6 cellular contexts compared by ENCODE assay signal in genomic region chr22:20117656-20118571, GRCh38. TPM values are rescaled to one million over a fixed set of nuclear protein-coding genes. Genes with fewer than 3 reads are reported as not detected.
DNase-seq lines count a peak whose midpoint lies in the region; ATAC-seq and TF ChIP-seq lines count a peak whose summit lies in the region.

No MANE protein-coding gene starts in this region.

- H3K4me1 Mint-ChIP-seq in activated CD8-positive, alpha-beta memory T cell treated with anti-CD3 and anti-CD28 coated beads, Interleukin-2, amount 10 ng/mL, durations not matched to agents 7 days and 5 days: peaks cover 59% of the 10 kb centered on the region

- peak; percentile 21 for ATAC-seq in HG03066 (IDR thresholded peaks at IDR 0.05; ENCODE audit: low read depth, unreplicated experiment)
- peak; percentile 38 for ATAC-seq in activated CD8-positive, alpha-beta memory T cell treated with anti-CD3 and anti-CD28 coated beads, Interleukin-2, amount 10 ng/mL, durations not matched to agents 7 days and 5 days

- H3K4me3 ChIP-seq in GM08714 (ENCODE audit: low read length): peak overlapping the region; percentile 83
- peak overlapping the region; percentile 83 for H3K4me3 ChIP-seq in hepatocyte

- H3K79me2 ChIP-seq in hepatocyte: peaks cover 69% of the 10 kb centered on the region

- H3K9me2 ChIP-seq in hepatocyte (replicated peaks; ENCODE audit: insufficient read depth): no peaks in the 10 kb centered on the region

- no peaks in the 10 kb centered on the region for H4K20me1 ChIP-seq in hepatocyte (ENCODE audit: insufficient read depth, poor library complexity, severe bottlenecking)

- H3K27ac ChIP-seq in hepatocyte: peak overlapping the region; percentile 82

- H3K27ac Mint-ChIP-seq in activated CD8-positive, alpha-beta memory T cell treated with anti-CD3 and anti-CD28 coated beads, Interleukin-2, amount 10 ng/mL, durations not matched to agents 7 days and 5 days: peak overlapping the region; percentile 82

- peaks cover 16% of the 10 kb centered on the region for H3K4me1 ChIP-seq in hepatocyte (ENCODE audit: insufficient read depth)

- TF ChIP-seq CTCF in hepatocyte (IDR thresholded peaks at IDR 0.05; ENCODE audit: poor library complexity): no peak

- no peak overlapping the region for H2AFZ ChIP-seq in hepatocyte

- no peaks in the 10 kb centered on the region for H3K9me3 ChIP-seq in hepatocyte (ENCODE audit: low read depth)

- peaks cover 47% of the 10 kb centered on the region for H3K36me3 Mint-ChIP-seq in activated CD8-positive, alpha-beta memory T cell treated with anti-CD3 and anti-CD28 coated beads, Interleukin-2, amount 10 ng/mL, durations not matched to agents 7 days and 5 days

- DNase-seq in activated CD8-positive, alpha-beta memory T cell treated with anti-CD3 and anti-CD28 coated beads, Interleukin-2, amount 10 ng/mL, durations not matched to agents 7 days and 5 days: peak; percentile 77
- peak; percentile 56 for DNase-seq in hepatocyte (ENCODE audit: low spot score)
- DNase-seq in stimulated activated CD8-positive, alpha-beta memory T cell treated with anti-CD3 and anti-CD28 coated beads, Interleukin-4, amount 100 ng/mL, for 48 hours: peak; percentile 86
- no peak for DNase-seq in H4 (ENCODE audit: low spot score)

- CTCF ChIA-PET in activated CD8-positive, alpha-beta memory T cell treated with anti-CD3 and anti-CD28 coated beads, Interleukin-2, amount 10 ng/mL, durations not matched to agents 7 days and 5 days (lab: Charles Lee): interaction anchor here (0.8 to 2.6 kb wide), 10 partner anchors 11 to 387 kb away, joined by 3 to 17 read pairs (median 4); no protein-coding TSS in a partner anchor

- WGBS in hepatocyte (ENCODE audit: low lambda C conversion rate, missing lambda C conversion rate): 1% methylated on average over 50 of the region's 65 CpGs

- H3K36me3 ChIP-seq in hepatocyte (replicated peaks; ENCODE audit: insufficient read depth, low read depth): no peaks in the 10 kb centered on the region

- H3K27me3 ChIP-seq in hepatocyte: no peaks in the 10 kb centered on the region

- no peaks in the 10 kb centered on the region for H3K27me3 Mint-ChIP-seq in activated CD8-positive, alpha-beta memory T cell treated with anti-CD3 and anti-CD28 coated beads, Interleukin-2, amount 10 ng/mL, durations not matched to agents 7 days and 5 days

- H3K4me3 Mint-ChIP-seq in activated CD8-positive, alpha-beta memory T cell treated with anti-CD3 and anti-CD28 coated beads, Interleukin-2, amount 10 ng/mL, durations not matched to agents 7 days and 5 days: peak overlapping the region; percentile 89

- H3K4me2 ChIP-seq in hepatocyte: peak overlapping the region; percentile 85

- no peaks in the 10 kb centered on the region for H3K9me3 Mint-ChIP-seq in activated CD8-positive, alpha-beta memory T cell treated with anti-CD3 and anti-CD28 coated beads, Interleukin-2, amount 10 ng/mL, durations not matched to agents 7 days and 5 days (ENCODE audit: low read depth)

RNA-seq across cellular contexts. Expression of gene TRMT2A, which starts 0.9 kb away (rescaled TPM):
- 100 to 1,000 TPM in 1 of 2 experiments, 10 to 100 TPM in 1; 98.1 to 140 TPM for total RNA-seq in activated CD8-positive, alpha-beta memory T cell treated with anti-CD3 and anti-CD28 coated beads, Interleukin-2, amount 10 ng/mL, durations not matched to agents 7 days and 5 days
- 34.4 and 50.2 TPM in 2 replicates for total RNA-seq in hepatocyte
- polyA plus RNA-seq in hepatocyte: 65.1 and 78.7 TPM in 2 replicates
- total RNA-seq in H4 (2014; rRNA removed; shearing (Covaris generic)): 12.2 and 16.6 TPM in 2 replicates

RNA-seq across cellular contexts. Expression of gene RANBP1, which starts 2.0 kb away (rescaled TPM):
- total RNA-seq in activated CD8-positive, alpha-beta memory T cell treated with anti-CD3 and anti-CD28 coated beads, Interleukin-2, amount 10 ng/mL, durations not matched to agents 7 days and 5 days: 100 to 1,000 TPM; 318 to 345 TPM
- 223 and 227 TPM in 2 replicates for total RNA-seq in hepatocyte
- 189 and 192 TPM in 2 replicates for polyA plus RNA-seq in hepatocyte
- total RNA-seq in H4 (2014; rRNA removed; shearing (Covaris generic)): 623 and 731 TPM in 2 replicates

RNA-seq across cellular contexts. Expression of gene ZDHHC8, which starts 13.7 kb away (rescaled TPM):
- 10 to 100 TPM; 57.9 to 66.3 TPM for total RNA-seq in activated CD8-positive, alpha-beta memory T cell treated with anti-CD3 and anti-CD28 coated beads, Interleukin-2, amount 10 ng/mL, durations not matched to agents 7 days and 5 days
- total RNA-seq in hepatocyte: 4.5 and 9.6 TPM in 2 replicates
- polyA plus RNA-seq in hepatocyte: 65.1 and 72.7 TPM in 2 replicates
- 4.3 and 6.9 TPM in 2 replicates for total RNA-seq in H4 (2014; rRNA removed; shearing (Covaris generic))

RNA-seq across cellular contexts. Expression of gene CCDC188, which starts 32.9 kb away (rescaled TPM):
- not detected for total RNA-seq in activated CD8-positive, alpha-beta memory T cell treated with anti-CD3 and anti-CD28 coated beads, Interleukin-2, amount 10 ng/mL, durations not matched to agents 7 days and 5 days
- total RNA-seq in hepatocyte: not detected in 2 replicates
- polyA plus RNA-seq in hepatocyte: not detected in 2 replicates
- total RNA-seq in H4 (2014; rRNA removed; shearing (Covaris generic)): not detected in 2 replicates

RNA-seq across cellular contexts. Expression of gene DGCR8, which starts 37.9 kb away (rescaled TPM):
- total RNA-seq in activated CD8-positive, alpha-beta memory T cell treated with anti-CD3 and anti-CD28 coated beads, Interleukin-2, amount 10 ng/mL, durations not matched to agents 7 days and 5 days: 10 to 100 TPM; 70.4 to 71.9 TPM
- total RNA-seq in hepatocyte: 18.3 and 22.0 TPM in 2 replicates
- polyA plus RNA-seq in hepatocyte: 10.8 and 12.2 TPM in 2 replicates
- total RNA-seq in H4 (2014; rRNA removed; shearing (Covaris generic)): 9.2 and 11.4 TPM in 2 replicates
